In the genomic region with DNA sequence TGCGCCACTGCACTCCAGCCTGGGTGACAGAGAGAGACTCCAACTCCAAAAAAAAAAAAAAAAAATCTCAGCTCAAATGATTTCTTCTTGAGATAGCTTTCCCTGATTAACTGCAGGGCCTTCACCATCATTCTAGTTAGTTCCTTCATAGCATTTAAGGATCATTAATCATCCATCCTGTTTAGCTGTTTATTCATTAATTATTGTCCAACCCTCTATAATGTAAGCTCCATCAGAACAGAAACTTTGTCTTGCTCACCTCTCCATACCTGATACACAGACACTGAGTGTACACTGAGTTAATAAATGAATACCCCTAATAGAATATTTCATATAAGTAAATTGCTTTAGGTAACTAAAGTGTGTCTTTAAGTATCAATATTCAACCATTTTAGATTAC, we compare ENCODE assay signal across 26 cellular contexts.
"Had no signal": no experiment of that assay in that cellular context is flagged by ENCODE, and none has a peak within 500 bp of the region (broad histone marks: within the 10 kb centered on the region; RNA-seq: fewer than 3 reads in every experiment).

No MANE protein-coding gene starts in this region.

- H3K27me3 Mint-ChIP-seq: naive thymus-derived CD8-positive, alpha-beta T cell; progenitor cell of endocrine pancreas; stimulated activated naive CD8-positive, alpha-beta T cell treated with anti-CD3 and anti-CD28 coated beads, Interleukin-15, Interleukin-2, amounts not matched to agents 100 ng/mL and 50 ng/mL, for 24 hours; type B pancreatic cell had no signal

- DNase-seq: heart right ventricle; kidney glomerular epithelial cell; left colon; left lung; lower lobe of right lung; mammary epithelial cell; mesenchymal stem cell; naive thymus-derived CD8-positive, alpha-beta T cell; ovary; retina; right cardiac atrium; stimulated activated CD4-positive, alpha-beta T cell treated with anti-CD3 and anti-CD28 coated beads, Interleukin-12 subunit alpha, Interleukin-12 subunit beta, amount 100 ng/mL, for 4 hours; stimulated activated CD4-positive, alpha-beta T cell treated with anti-CD3 and anti-CD28 coated beads, Interleukin-15, amount 100 ng/mL, for 24 hours; stimulated activated CD4-positive, alpha-beta T cell treated with anti-CD3 and anti-CD28 coated beads, Interleukin-2, amount 100 ng/mL, for 24 hours; stimulated activated CD4-positive, alpha-beta T cell treated with anti-CD3 and anti-CD28 coated beads, Interleukin-4, amount 100 ng/mL, for 1 hour; stimulated activated naive CD4-positive, alpha-beta T cell; uterus had no signal

- ATAC-seq: heart right ventricle; left colon; left lung; lower lobe of right lung; naive thymus-derived CD8-positive, alpha-beta T cell; right cardiac atrium; sciatic nerve had no signal

- H3K4me3 Mint-ChIP-seq: naive thymus-derived CD8-positive, alpha-beta T cell; stimulated activated naive CD8-positive, alpha-beta T cell treated with anti-CD3 and anti-CD28 coated beads, Interleukin-15, Interleukin-2, amounts not matched to agents 100 ng/mL and 50 ng/mL, for 24 hours; type B pancreatic cell had no signal

- H3K4me3 ChIP-seq: heart right ventricle, hepatocyte, left lung, lower lobe of right lung, ovary, skin epidermis, suprapubic skin, thoracic aorta, tibial nerve, uterus had no signal

- H3K27ac Mint-ChIP-seq: stimulated activated naive CD8-positive, alpha-beta T cell treated with anti-CD3 and anti-CD28 coated beads, Interleukin-15, Interleukin-2, amounts not matched to agents 100 ng/mL and 50 ng/mL, for 24 hours; type B pancreatic cell had no signal

- H3K9me3 Mint-ChIP-seq: naive thymus-derived CD8-positive, alpha-beta T cell; stimulated activated naive CD8-positive, alpha-beta T cell treated with anti-CD3 and anti-CD28 coated beads, Interleukin-15, Interleukin-2, amounts not matched to agents 100 ng/mL and 50 ng/mL, for 24 hours; type B pancreatic cell had no signal
